In the genomic region with DNA sequence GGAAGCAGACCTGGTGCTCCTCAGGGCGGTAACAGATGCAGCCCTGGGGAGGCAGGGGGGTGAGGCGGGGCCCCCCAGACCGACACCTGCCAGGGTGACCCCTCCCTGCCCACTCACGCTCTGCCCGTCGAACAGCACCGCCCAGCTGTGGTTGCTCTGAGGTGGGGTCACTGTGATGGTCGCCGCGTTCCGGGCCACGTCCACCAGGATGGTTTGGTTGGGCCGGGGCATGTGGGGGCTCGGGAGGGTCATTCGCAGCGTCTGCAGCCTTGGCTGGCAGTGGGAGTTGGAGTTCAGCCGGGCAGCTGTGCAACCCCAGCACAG, we compare ENCODE assay signal across 18 cellular contexts. TPM values are rescaled to one million over a fixed set of nuclear protein-coding genes. Genes with fewer than 3 reads are reported as not detected.
DNase-seq lines count a peak whose midpoint lies in the region; ATAC-seq, FAIRE-seq and TF ChIP-seq lines count a peak whose summit lies in the region.
"Had no signal": no experiment of that assay in that cellular context is flagged by ENCODE, and none has a peak within 500 bp of the region (broad histone marks: within the 10 kb centered on the region; RNA-seq: fewer than 3 reads in every experiment).

No MANE protein-coding gene starts in this region.

- H4K20me1 ChIP-seq in K562 (replicated peaks; ENCODE audit: control insufficient read depth, insufficient read depth, low read length) = peaks cover 21% of the 10 kb centered on the region

- ATAC-seq in A549 (no peak), K562 (no peak)

- TF ChIP-seq RAD21 in A549 (conservative IDR thresholded peaks at IDR 0.05 in 1 of 2, IDR thresholded peaks at IDR 0.05 in 1 of 2) = no peak
- TF ChIP-seq RAD21 in K562 (CRISPR knock-in tag; conservative IDR thresholded peaks at IDR 0.05 in 1 of 2, IDR thresholded peaks at IDR 0.05 in 1 of 2) = no peak

- H3K9ac ChIP-seq in NT2/D1 (ENCODE audit: insufficient read length, low read depth) (peak overlapping the region; percentile 51), K562 (ENCODE audit: insufficient read depth in 1 of 2, low read depth in 2 of 2, low read length in 2 of 2) (peak overlapping the region in 1 of 2 experiments; percentile 83; a peak in 2 of 4 replicates), trophoblast cell (ENCODE audit: low read length) (no peak overlapping the region)

- H3K27ac ChIP-seq in A549 (no peak overlapping the region), K562 (ENCODE audit: extremely low read depth, low read depth, low read length) (no peak overlapping the region), trophoblast cell (ENCODE audit: low read depth, low read length) (no peak overlapping the region)
- H3K27ac ChIP-seq: HL-60 had no signal

- peak; percentile 20; the same call in 1 of the 2 replicates for TF ChIP-seq POLR2A in A549 (IDR thresholded peaks at IDR 0.05; ENCODE audit: low read length)
- no peak for TF ChIP-seq POLR2A in K562 (conservative IDR thresholded peaks at IDR 0.05)

- H3K27me3 Mint-ChIP-seq in chondrocyte (ENCODE audit: low read depth) = no peaks in the 10 kb centered on the region

- peaks cover 31% of the 10 kb centered on the region for H3K4me1 ChIP-seq in A549
- H3K4me1 ChIP-seq in NT2/D1 (ENCODE audit: insufficient read depth, insufficient read length) = peaks cover 36% of the 10 kb centered on the region
- peaks cover 31 to 91% of the 10 kb centered on the region in 2 experiments for H3K4me1 ChIP-seq in K562 (replicated peaks in 1 of 2; ENCODE audit: control insufficient read depth in 2 of 2, insufficient read depth in 2 of 2, low read length in 2 of 2)
- H3K4me1 ChIP-seq in trophoblast cell (ENCODE audit: control insufficient read depth in 1 of 2, insufficient read depth in 2 of 2, low read length in 2 of 2) = peaks cover 32 to 36% of the 10 kb centered on the region in 2 experiments

- in situ Hi-C loops in K562 (cut with MboI) = no loop called here
- in situ Hi-C loops in GM13977 (cut with MboI; ENCODE audit: low pct_unique_long_range_greater_than_20kb, low sequenced_read_pairs, unreplicated experiment) = no loop called here

- H3K79me1 ChIP-seq in trophoblast cell (ENCODE audit: low read length) = peaks cover 16% of the 10 kb centered on the region

- 87% methylated on average over 5 of the region's 17 CpGs for WGBS in A549 (ENCODE audit: missing lambda C conversion rate)
- WGBS in K562 (ENCODE audit: insufficient coverage, low coverage, missing lambda C conversion rate) = 91% methylated on average over 13 of the region's 17 CpGs
- WGBS in trophoblast cell (ENCODE audit: extremely low coverage, insufficient coverage, insufficient read length) = no CpG with 5 or more reads among the region's 17 CpGs

- H3K14ac ChIP-seq in trophoblast cell (ENCODE audit: low read length) = no peak overlapping the region

- H3K4ac ChIP-seq in trophoblast cell (ENCODE audit: low read depth, low read length) = no peak overlapping the region

- peaks cover 36% of the 10 kb centered on the region for H3K4me1 Mint-ChIP-seq in chondrocyte (ENCODE audit: low read depth)

- no peaks in the 10 kb centered on the region for H3K9me3 Mint-ChIP-seq in chondrocyte (ENCODE audit: low read depth)

- H2BK5ac ChIP-seq in trophoblast cell (ENCODE audit: low read depth, low read length, poor library complexity) = no peak overlapping the region

- H3K4me2 ChIP-seq in A549 = no peak overlapping the region
- H3K4me2 ChIP-seq in K562 (ENCODE audit: insufficient read depth, low read length) = no peak overlapping the region
- H3K4me2 ChIP-seq in trophoblast cell (ENCODE audit: low read length) = no peak overlapping the region

- H3K9me1 ChIP-seq in K562 (ENCODE audit: control insufficient read depth, insufficient read depth, low read length) = no peaks in the 10 kb centered on the region

- no peak overlapping the region for H2BK12ac ChIP-seq in trophoblast cell (ENCODE audit: low read length)

- no peak overlapping the region for H3K27ac Mint-ChIP-seq in chondrocyte (ENCODE audit: unreplicated experiment)

- H3K4me3 ChIP-seq in A549 (no peak overlapping the region), NT2/D1 (ENCODE audit: insufficient read length, low read depth) (no peak overlapping the region), K562 (no peak overlapping the region), trophoblast cell (ENCODE audit: low read depth, low read length) (no peak overlapping the region)
- H3K4me3 ChIP-seq: HAP-1 had no signal

- peaks cover 67% of the 10 kb centered on the region for H3K79me2 ChIP-seq in K562 (ENCODE audit: control insufficient read depth, insufficient read depth, low read length)
- H3K79me2 ChIP-seq in trophoblast cell (ENCODE audit: control insufficient read depth, insufficient read depth, low read length, poor library complexity) = peaks cover 16% of the 10 kb centered on the region

- no peak for TF ChIP-seq EP300 in A549 (IDR thresholded peaks at IDR 0.05)
- TF ChIP-seq EP300 in K562 (IDR thresholded peaks at IDR 0.05; ENCODE audit: low read length) = no peak

- no peak for DNase-seq in A549 (ENCODE audit: low read depth in 1 of 2, low spot score in 1 of 2)
- no peak for DNase-seq in NT2/D1 (ENCODE audit: low read depth, low spot score)
- DNase-seq in K562 (ENCODE audit: extremely low read depth in 1 of 4, low spot score in 3 of 4) = no peak
- DNase-seq in trophoblast cell = no peak
- no peak for DNase-seq in GM13977 (ENCODE audit: low spot score)
- no peak for DNase-seq in chondrocyte (ENCODE audit: low spot score)
- no peak for DNase-seq in SKM-1 treated with dmso at 0.1 percent for 144 hours (lab: John Stamatoyannopoulos, UW; ENCODE audit: unreplicated experiment)
- no peak for DNase-seq in NCI-H524 treated with DMSO at 0.1 percent for 48 hours (lab: John Stamatoyannopoulos, UW)
- DNase-seq: BE2C, DMS53, GOT3, KG1 had no signal

- H3K27me3 ChIP-seq in NT2/D1 (ENCODE audit: insufficient read depth, insufficient read length) (no peaks in the 10 kb centered on the region), K562 (ENCODE audit: control insufficient read depth in 2 of 2, insufficient read depth in 2 of 2, low read length in 2 of 2) (no peaks in the 10 kb centered on the region), trophoblast cell (ENCODE audit: insufficient read depth, low read length) (no peaks in the 10 kb centered on the region)
- H3K27me3 ChIP-seq: BE2C had no signal

- no peak overlapping the region for H2AK5ac ChIP-seq in trophoblast cell (ENCODE audit: low read length)

- H3K9me3 ChIP-seq in A549 (no peaks in the 10 kb centered on the region), NT2/D1 (ENCODE audit: insufficient read depth, low read length) (no peaks in the 10 kb centered on the region), K562 (replicated peaks; ENCODE audit: control insufficient read depth, insufficient read depth, low read depth, low read length) (no peaks in the 10 kb centered on the region), trophoblast cell (ENCODE audit: insufficient read depth, low read depth, low read length) (peaks cover 3% of the 10 kb centered on the region)
- H3K9me3 ChIP-seq: BE2C, HAP-1 had no signal

- peak overlapping the region; percentile 19 for H3K23ac ChIP-seq in trophoblast cell (ENCODE audit: low read length)

- CTCF ChIA-PET in A549 (lab: Yijun Ruan, JAX) = interaction anchor here (1.1 to 4.8 kb wide), 2 partner anchors 15 to 42 kb away, joined by 4 to 28 read pairs; a partner anchor contains a TSS
- CTCF ChIA-PET in K562 (lab: Yijun Ruan, JAX; ENCODE audit: low intra/inter-chr PET ratio) = no interaction called here

- TF ChIP-seq CTCF in A549 (IDR thresholded peaks at IDR 0.05) (no peak), K562 (IDR thresholded peaks at IDR 0.05 in 2 of 3, conservative IDR thresholded peaks at IDR 0.05 in 1 of 3; ENCODE audit: insufficient read depth in 2 of 3, low read depth in 1 of 3, low read length in 3 of 3) (no peak), GM13977 (IDR thresholded peaks at IDR 0.05; ENCODE audit: extremely low read depth, insufficient read depth, missing control alignments) (no peak), chondrocyte (IDR thresholded peaks at IDR 0.05) (no peak)

- no peak overlapping the region for H3K4me3 Mint-ChIP-seq in chondrocyte (ENCODE audit: unreplicated experiment)
- H3K4me3 Mint-ChIP-seq: CD14-positive monocyte had no signal

- no peak overlapping the region for H2AFZ ChIP-seq in K562 (ENCODE audit: low read depth, low read length)
- H2AFZ ChIP-seq in trophoblast cell (ENCODE audit: insufficient read depth, low read length, poor library complexity) = no peak overlapping the region

- POLR2A ChIA-PET in A549 (lab: Yijun Ruan, JAX) (no interaction called here), K562 (lab: Yijun Ruan, JAX) (interaction anchor here (0.9 to 2.1 kb wide), 3 partner anchors 14 to 56 kb away, joined by 4 to 12 read pairs (median 11); a partner anchor contains a TSS)

- no peak overlapping the region for H4K91ac ChIP-seq in trophoblast cell (ENCODE audit: low read depth, low read length)

- H4K12ac ChIP-seq in trophoblast cell (ENCODE audit: low read depth, low read length) = no peak overlapping the region

- BruUV-seq in K562 (replicated peaks; lab: Mats Ljungman, UMichigan) = no TSS peak

- FAIRE-seq in A549 (lab: Jason Lieb, UNC) (no peak), K562 (lab: Jason Lieb, UNC) (no peak)
- FAIRE-seq: A204.1, GM12891 had no signal

- H4K8ac ChIP-seq in trophoblast cell (ENCODE audit: low read depth, low read length) = no peak overlapping the region

- peaks cover 7% of the 10 kb centered on the region for H3K36me3 Mint-ChIP-seq in chondrocyte (ENCODE audit: low read depth)

- no peak overlapping the region for H2BK120ac ChIP-seq in trophoblast cell (ENCODE audit: insufficient read depth, low read length, poor library complexity)

- intact Hi-C loops in K562 (cut with micrococcal nuclease) = no loop called here

- no peak overlapping the region for H3K18ac ChIP-seq in trophoblast cell (ENCODE audit: low read length)

- H3K36me3 ChIP-seq in NT2/D1 (ENCODE audit: insufficient read depth, insufficient read length, low read length) (peaks cover 76% of the 10 kb centered on the region), K562 (ENCODE audit: control insufficient read depth, insufficient read depth, low read length) (peaks cover 61% of the 10 kb centered on the region; the same call in 2 of the 3 replicates), trophoblast cell (ENCODE audit: control insufficient read depth in 1 of 2, insufficient read depth in 2 of 2, low read length in 2 of 2) (peaks cover 49 to 50% of the 10 kb centered on the region in 2 experiments)

RNA-seq across cellular contexts. Expression of a gene that starts 0.7 kb away (rescaled TPM):
- polyA plus RNA-seq in A549 (2011; rRNA removed) (2.0 and 3.1 TPM in 2 replicates), A549 (2017; fragmentation: RNase III; extraction: RNeasy Plus Mini Kit Qiagen cat#74134 plus additional on column Dnase treatment) (7.4 to 11.6 TPM (median 9.1 TPM) in 3 replicates), K562 (2011; rRNA removed) (1.8 and 3.2 TPM in 2 replicates), K562 (2014; fragmentation: Illumina TruSeq; extraction: Trizol) (0.49 and 3.8 TPM in 2 replicates), K562 (2014; fragmentation: Nextera tagmentation; extraction: Ambion mirVana) (under 1 TPM in 1 of 2 experiments, not detected in 1; 0.24 TPM), K562 (2014; rRNA removed) (5.1 and 15.1 TPM in 2 replicates)
- 6.3 TPM in 2 replicates for polyA plus RNA-seq in A549 (2012; cell fraction: cytosol; rRNA removed)
- 65.9 and 71.3 TPM in 2 replicates for polyA plus RNA-seq in A549 (2012; cell fraction: nucleus; rRNA removed)
- polyA minus RNA-seq in A549 (2011; rRNA and poly(A)+ RNA removed) = 0.54 and 1.9 TPM in 2 replicates
- 10.6 and 42.5 TPM in 2 replicates for total RNA-seq in K562 (2011; cell fraction: chromatin; rRNA removed; ENCODE audit: low replicate concordance)
- 29.7 and 34.7 TPM in 2 replicates for total RNA-seq in K562 (2011; cell fraction: nucleolus; rRNA removed)
- 10.8 and 18.8 TPM in 2 replicates for total RNA-seq in K562 (2011; cell fraction: nucleoplasm; rRNA removed)
- total RNA-seq in K562 (2014; rRNA removed) (2.9 and 3.5 TPM in 2 replicates), K562 (2014; rRNA removed; fragmentation: Illumina TruSeq; extraction: Trizol) (0.32 and 0.40 TPM in 2 replicates), K562 (2015; rRNA removed; fragmentation: Illumina TruSeq; extraction: Trizol) (3.4 and 4.1 TPM in 2 replicates), K562 (2021) (2.0 and 4.0 TPM in 2 replicates), chondrocyte (5.4 to 7.3 TPM (median 6.9 TPM) in 3 replicates)
- 2.8 and 13.2 TPM in 2 replicates for polyA plus RNA-seq in K562 (2011; cell fraction: cytosol; rRNA removed)
- polyA plus RNA-seq in K562 (2011; cell fraction: nucleus; rRNA removed) = 33.5 and 71.7 TPM in 2 replicates
- polyA plus RNA-seq in K562 (2012) = 5.8 and 14.0 TPM in 2 replicates
- polyA minus RNA-seq in K562 (2011; rRNA and poly(A)+ RNA removed) = 0.28 and 0.54 TPM in 2 replicates
- 0.57 TPM in 1 of 2 replicates, not detected in the other for polyA minus RNA-seq in K562 (2011; cell fraction: cytosol; rRNA and poly(A)+ RNA removed)
- polyA minus RNA-seq in K562 (2011; cell fraction: nucleus; rRNA and poly(A)+ RNA removed) = 3.4 and 6.9 TPM in 2 replicates
- 4.1 and 5.5 TPM in 2 replicates for polyA plus RNA-seq in trophoblast cell (2013)
- polyA plus RNA-seq: CD14-positive monocyte had no signal

RNA-seq across cellular contexts. Expression of a gene that starts 4.7 kb away (rescaled TPM):
- polyA plus RNA-seq in A549 (2011; rRNA removed) (13.9 and 15.0 TPM in 2 replicates), A549 (2017; fragmentation: RNase III; extraction: RNeasy Plus Mini Kit Qiagen cat#74134 plus additional on column Dnase treatment) (27.7 to 33.7 TPM (median 31.9 TPM) in 3 replicates), K562 (2011; rRNA removed) (19.6 and 27.9 TPM in 2 replicates), K562 (2014; fragmentation: Illumina TruSeq; extraction: Trizol) (14.2 and 20.7 TPM in 2 replicates), K562 (2014; fragmentation: Nextera tagmentation; extraction: Ambion mirVana) (1 to 10 TPM; 1.1 to 3.0 TPM), K562 (2014; rRNA removed) (54.0 and 55.6 TPM in 2 replicates)
- 37.0 and 52.9 TPM in 2 replicates for polyA plus RNA-seq in A549 (2012; cell fraction: cytosol; rRNA removed)
- 67.6 and 101 TPM in 2 replicates for polyA plus RNA-seq in A549 (2012; cell fraction: nucleus; rRNA removed)
- polyA minus RNA-seq in A549 (2011; rRNA and poly(A)+ RNA removed) = 7.6 TPM in 2 replicates
- 31.1 and 74.2 TPM in 2 replicates for total RNA-seq in K562 (2011; cell fraction: chromatin; rRNA removed; ENCODE audit: low replicate concordance)
- total RNA-seq in K562 (2011; cell fraction: nucleolus; rRNA removed) = 69.6 and 75.5 TPM in 2 replicates
- 40.6 and 42.6 TPM in 2 replicates for total RNA-seq in K562 (2011; cell fraction: nucleoplasm; rRNA removed)
- total RNA-seq in K562 (2014; rRNA removed) (57.6 and 70.2 TPM in 2 replicates), K562 (2014; rRNA removed; fragmentation: Illumina TruSeq; extraction: Trizol) (8.5 and 11.4 TPM in 2 replicates), K562 (2015; rRNA removed; fragmentation: Illumina TruSeq; extraction: Trizol) (24.1 and 26.5 TPM in 2 replicates), K562 (2021) (44.9 and 49.6 TPM in 2 replicates), chondrocyte (15.6 to 21.1 TPM (median 16.0 TPM) in 3 replicates)
- polyA plus RNA-seq in K562 (2011; cell fraction: cytosol; rRNA removed) = 27.6 and 84.2 TPM in 2 replicates
- polyA plus RNA-seq in K562 (2011; cell fraction: nucleus; rRNA removed) = 92.6 and 123 TPM in 2 replicates
- 33.7 and 34.1 TPM in 2 replicates for polyA plus RNA-seq in K562 (2012)
- 7.3 and 7.4 TPM in 2 replicates for polyA minus RNA-seq in K562 (2011; rRNA and poly(A)+ RNA removed)
- 13.6 and 18.7 TPM in 2 replicates for polyA minus RNA-seq in K562 (2011; cell fraction: cytosol; rRNA and poly(A)+ RNA removed)
- polyA minus RNA-seq in K562 (2011; cell fraction: nucleus; rRNA and poly(A)+ RNA removed) = 29.8 and 32.1 TPM in 2 replicates
- polyA plus RNA-seq in trophoblast cell (2013) = 36.6 and 37.5 TPM in 2 replicates

RNA-seq across cellular contexts. Expression of a gene that starts 4.7 kb away (rescaled TPM):
- polyA plus RNA-seq in A549 (2011; rRNA removed) (46.8 and 49.5 TPM in 2 replicates), A549 (2017; fragmentation: RNase III; extraction: RNeasy Plus Mini Kit Qiagen cat#74134 plus additional on column Dnase treatment) (48.4 to 53.9 TPM (median 50.4 TPM) in 3 replicates), K562 (2011; rRNA removed) (76.1 and 91.6 TPM in 2 replicates), K562 (2014; fragmentation: Illumina TruSeq; extraction: Trizol) (43.3 and 74.6 TPM in 2 replicates), K562 (2014; fragmentation: Nextera tagmentation; extraction: Ambion mirVana) (1 to 10 TPM; 1.5 to 9.8 TPM), K562 (2014; rRNA removed) (116 TPM in 2 replicates)
- polyA plus RNA-seq in A549 (2012; cell fraction: cytosol; rRNA removed) = 104 and 110 TPM in 2 replicates
- polyA plus RNA-seq in A549 (2012; cell fraction: nucleus; rRNA removed) = 151 and 193 TPM in 2 replicates
- 56.8 and 69.3 TPM in 2 replicates for polyA minus RNA-seq in A549 (2011; rRNA and poly(A)+ RNA removed)
- 73.3 and 236 TPM in 2 replicates for total RNA-seq in K562 (2011; cell fraction: chromatin; rRNA removed; ENCODE audit: low replicate concordance)
- 205 and 257 TPM in 2 replicates for total RNA-seq in K562 (2011; cell fraction: nucleolus; rRNA removed)
- 108 and 122 TPM in 2 replicates for total RNA-seq in K562 (2011; cell fraction: nucleoplasm; rRNA removed)
- total RNA-seq in K562 (2014; rRNA removed) (83.0 and 110 TPM in 2 replicates), K562 (2014; rRNA removed; fragmentation: Illumina TruSeq; extraction: Trizol) (2.6 and 4.3 TPM in 2 replicates), K562 (2015; rRNA removed; fragmentation: Illumina TruSeq; extraction: Trizol) (15.7 and 16.0 TPM in 2 replicates), K562 (2021) (79.1 and 85.0 TPM in 2 replicates), chondrocyte (37.1 to 41.4 TPM (median 39.3 TPM) in 3 replicates)
- 165 and 312 TPM in 2 replicates for polyA plus RNA-seq in K562 (2011; cell fraction: cytosol; rRNA removed)
- 329 and 477 TPM in 2 replicates for polyA plus RNA-seq in K562 (2011; cell fraction: nucleus; rRNA removed)
- polyA plus RNA-seq in K562 (2012) = 71.4 and 87.7 TPM in 2 replicates
- 19.6 and 40.3 TPM in 2 replicates for polyA minus RNA-seq in K562 (2011; rRNA and poly(A)+ RNA removed)
- polyA minus RNA-seq in K562 (2011; cell fraction: cytosol; rRNA and poly(A)+ RNA removed) = 53.2 and 86.4 TPM in 2 replicates
- polyA minus RNA-seq in K562 (2011; cell fraction: nucleus; rRNA and poly(A)+ RNA removed) = 96.5 and 139 TPM in 2 replicates
- 37.7 and 39.2 TPM in 2 replicates for polyA plus RNA-seq in trophoblast cell (2013)

RNA-seq across cellular contexts. Expression of a gene that starts 13.4 kb away (rescaled TPM):
- 10.4 and 11.0 TPM in 2 replicates for polyA plus RNA-seq in A549 (2011; rRNA removed)
- 39.5 and 43.4 TPM in 2 replicates for polyA plus RNA-seq in A549 (2012; cell fraction: cytosol; rRNA removed)
- polyA plus RNA-seq in A549 (2012; cell fraction: nucleus; rRNA removed) = 164 and 278 TPM in 2 replicates
- polyA plus RNA-seq in A549 (2017; fragmentation: RNase III; extraction: RNeasy Plus Mini Kit Qiagen cat#74134 plus additional on column Dnase treatment) = 22.0 to 24.4 TPM (median 23.3 TPM) in 3 replicates
- polyA minus RNA-seq in A549 (2011; rRNA and poly(A)+ RNA removed) = 7.4 and 9.8 TPM in 2 replicates
- total RNA-seq in K562 (2011; cell fraction: chromatin; rRNA removed; ENCODE audit: low replicate concordance) = 59.2 and 250 TPM in 2 replicates
- 208 and 236 TPM in 2 replicates for total RNA-seq in K562 (2011; cell fraction: nucleolus; rRNA removed)
- total RNA-seq in K562 (2011; cell fraction: nucleoplasm; rRNA removed) = 68.1 and 94.3 TPM in 2 replicates
- total RNA-seq in K562 (2014; rRNA removed) = 94.9 and 97.1 TPM in 2 replicates
- total RNA-seq in K562 (2014; rRNA removed; fragmentation: Illumina TruSeq; extraction: Trizol) = 3.7 and 5.5 TPM in 2 replicates
- total RNA-seq in K562 (2015; rRNA removed; fragmentation: Illumina TruSeq; extraction: Trizol) = 33.1 and 37.3 TPM in 2 replicates
- 53.2 and 63.2 TPM in 2 replicates for total RNA-seq in K562 (2021)
- 20.4 and 32.0 TPM in 2 replicates for polyA plus RNA-seq in K562 (2011; rRNA removed)
- polyA plus RNA-seq in K562 (2011; cell fraction: cytosol; rRNA removed) = 27.5 and 65.2 TPM in 2 replicates
- polyA plus RNA-seq in K562 (2011; cell fraction: nucleus; rRNA removed) = 215 and 329 TPM in 2 replicates
- polyA plus RNA-seq in K562 (2012) = 34.9 and 35.9 TPM in 2 replicates
- polyA plus RNA-seq in K562 (2014; fragmentation: Illumina TruSeq; extraction: Trizol) = 5.6 and 23.2 TPM in 2 replicates
- polyA plus RNA-seq in K562 (2014; fragmentation: Nextera tagmentation; extraction: Ambion mirVana) = under 1 TPM; 0.48 to 0.96 TPM
- 58.7 and 62.7 TPM in 2 replicates for polyA plus RNA-seq in K562 (2014; rRNA removed)
- polyA minus RNA-seq in K562 (2011; rRNA and poly(A)+ RNA removed) = 5.5 and 8.4 TPM in 2 replicates
- 30.6 and 30.9 TPM in 2 replicates for polyA minus RNA-seq in K562 (2011; cell fraction: cytosol; rRNA and poly(A)+ RNA removed)
- polyA minus RNA-seq in K562 (2011; cell fraction: nucleus; rRNA and poly(A)+ RNA removed) = 67.1 and 68.3 TPM in 2 replicates
- polyA plus RNA-seq in trophoblast cell (2013) = 11.3 and 12.5 TPM in 2 replicates
- total RNA-seq in chondrocyte = 18.7 to 25.7 TPM (median 20.7 TPM) in 3 replicates

RNA-seq across cellular contexts. Expression of a gene that starts 13.6 kb away (rescaled TPM):
- polyA plus RNA-seq in A549 (2011; rRNA removed) = 0.13 and 0.27 TPM in 2 replicates
- 0.75 and 1.2 TPM in 2 replicates for polyA plus RNA-seq in A549 (2012; cell fraction: cytosol; rRNA removed)
- 4.4 and 5.5 TPM in 2 replicates for polyA plus RNA-seq in A549 (2012; cell fraction: nucleus; rRNA removed)
- 0.72 to 1.0 TPM (median 0.87 TPM) in 3 replicates for polyA plus RNA-seq in A549 (2017; fragmentation: RNase III; extraction: RNeasy Plus Mini Kit Qiagen cat#74134 plus additional on column Dnase treatment)
- 0.58 and 0.95 TPM in 2 replicates for polyA minus RNA-seq in A549 (2011; rRNA and poly(A)+ RNA removed)
- 3.2 and 16.5 TPM in 2 replicates for total RNA-seq in K562 (2011; cell fraction: chromatin; rRNA removed; ENCODE audit: low replicate concordance)
- total RNA-seq in K562 (2011; cell fraction: nucleolus; rRNA removed) = 11.3 and 11.6 TPM in 2 replicates
- 3.2 and 5.9 TPM in 2 replicates for total RNA-seq in K562 (2011; cell fraction: nucleoplasm; rRNA removed)
- total RNA-seq in K562 (2014; rRNA removed) = 1.5 and 2.6 TPM in 2 replicates
- total RNA-seq in K562 (2014; rRNA removed; fragmentation: Illumina TruSeq; extraction: Trizol) = 0.10 and 0.15 TPM in 2 replicates
- total RNA-seq in K562 (2015; rRNA removed; fragmentation: Illumina TruSeq; extraction: Trizol) = 0.68 and 1.7 TPM in 2 replicates
- 4.5 and 7.0 TPM in 2 replicates for total RNA-seq in K562 (2021)
- polyA plus RNA-seq in K562 (2011; rRNA removed) = 0.84 and 1.9 TPM in 2 replicates
- polyA plus RNA-seq in K562 (2011; cell fraction: cytosol; rRNA removed) = 1.4 and 1.9 TPM in 2 replicates
- 6.6 and 12.7 TPM in 2 replicates for polyA plus RNA-seq in K562 (2011; cell fraction: nucleus; rRNA removed)
- polyA plus RNA-seq in K562 (2012) = 1.7 and 2.9 TPM in 2 replicates
- polyA plus RNA-seq in K562 (2014; fragmentation: Illumina TruSeq; extraction: Trizol) = 0.28 and 0.73 TPM in 2 replicates
- not detected for polyA plus RNA-seq in K562 (2014; fragmentation: Nextera tagmentation; extraction: Ambion mirVana)
- polyA plus RNA-seq in K562 (2014; rRNA removed) = 3.1 and 3.7 TPM in 2 replicates
- 0.32 and 0.90 TPM in 2 replicates for polyA minus RNA-seq in K562 (2011; rRNA and poly(A)+ RNA removed)
- 1.1 and 1.5 TPM in 2 replicates for polyA minus RNA-seq in K562 (2011; cell fraction: cytosol; rRNA and poly(A)+ RNA removed)
- 2.0 and 2.2 TPM in 2 replicates for polyA minus RNA-seq in K562 (2011; cell fraction: nucleus; rRNA and poly(A)+ RNA removed)
- polyA plus RNA-seq in trophoblast cell (2013) = 0.44 and 0.67 TPM in 2 replicates
- total RNA-seq in chondrocyte = 1.3 to 3.6 TPM (median 2.3 TPM) in 3 replicates
- total RNA-seq: Daoy had no signal
- polyA plus RNA-seq: CD14-positive monocyte had no signal
